Comparison of ENCODE assay signal across 8 cellular contexts in the genomic region with DNA sequence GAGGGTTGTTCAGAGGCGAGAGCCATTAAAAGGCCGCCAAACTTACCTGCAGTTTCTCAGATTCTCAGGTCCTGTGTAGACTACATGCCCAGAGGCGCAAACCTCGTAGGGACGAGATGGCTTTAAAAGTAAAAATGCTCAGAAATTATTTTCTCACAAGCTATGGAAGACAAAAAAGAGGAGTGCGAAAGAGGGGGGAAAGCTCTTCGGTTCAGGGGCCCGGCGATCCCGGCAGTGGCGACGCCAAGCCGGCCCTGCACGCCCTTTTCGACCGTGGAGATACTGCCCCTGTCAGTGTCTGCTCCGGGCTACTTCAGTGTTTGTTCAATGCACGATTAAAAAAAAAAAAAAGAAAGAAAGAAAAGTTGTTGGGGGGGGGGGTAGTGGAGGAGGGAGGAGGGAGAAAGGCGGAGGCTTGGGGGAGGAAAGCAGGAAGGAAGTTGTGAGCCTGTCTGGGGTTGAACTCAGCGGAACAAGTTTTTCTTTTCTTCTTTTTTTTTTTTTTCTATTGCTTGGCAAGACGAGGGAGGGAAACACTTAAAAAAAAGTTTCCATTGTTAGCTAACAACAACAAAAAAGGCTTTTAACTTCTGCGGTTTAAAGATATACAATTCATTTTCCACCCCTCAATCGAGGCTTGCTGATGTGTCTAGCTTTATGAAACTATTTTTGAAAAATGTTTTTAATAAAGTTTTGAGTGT. TPM values are rescaled to one million over a fixed set of nuclear protein-coding genes. Genes with fewer than 3 reads are reported as not detected.
A peak's percentile ranks its signal among the peaks of the same experiment; 100 is the strongest.
DNase-seq lines count a peak whose midpoint lies in the region; ATAC-seq and TF ChIP-seq lines count a peak whose summit lies in the region.

A gene (minus strand): TSS at position 288 of the 701 bp plus-strand sequence. CDS start 1,824 bp downstream, outside the sequence.

- H3K4me1 Mint-ChIP-seq in HFFc6 (ENCODE audit: low read depth), result peaks cover 13% of the 10 kb centered on the region
- H3K4me1 Mint-ChIP-seq in activated naive CD8-positive, alpha-beta T cell treated with anti-CD3 and anti-CD28 coated beads, Interleukin-2, amount 50 U/mL, for 24 hours, result peaks cover 43% of the 10 kb centered on the region

- peaks cover 36% of the 10 kb centered on the region for H3K36me3 ChIP-seq in SJSA1
- no peaks in the 10 kb centered on the region for H3K36me3 ChIP-seq in parathyroid adenoma (ENCODE audit: control insufficient read depth, insufficient read depth, low read length)

- no peaks in the 10 kb centered on the region; the same call in 1 of the 2 replicates for H3K36me3 Mint-ChIP-seq in HFFc6 (ENCODE audit: low read depth)
- H3K36me3 Mint-ChIP-seq in activated naive CD8-positive, alpha-beta T cell treated with anti-CD3 and anti-CD28 coated beads, Interleukin-2, amount 50 U/mL, for 24 hours (ENCODE audit: low read depth), result peaks cover 13% of the 10 kb centered on the region

- H3K9me3 ChIP-seq in SJSA1 (replicated peaks) (no peaks in the 10 kb centered on the region), parathyroid adenoma (ENCODE audit: control insufficient read depth, low read length) (no peaks in the 10 kb centered on the region)

- H3K79me2 ChIP-seq in parathyroid adenoma, result no peaks in the 10 kb centered on the region

- H3K27me3 ChIP-seq in SJSA1 (replicated peaks) (no peaks in the 10 kb centered on the region), parathyroid adenoma (ENCODE audit: control insufficient read depth, insufficient read depth, low read length) (no peaks in the 10 kb centered on the region)

- H3K4me3 Mint-ChIP-seq in HFFc6, result peak within 1 kb of the TSS; percentile 91
- peak within 1 kb of the TSS; percentile 98 for H3K4me3 Mint-ChIP-seq in activated naive CD8-positive, alpha-beta T cell treated with anti-CD3 and anti-CD28 coated beads, Interleukin-2, amount 50 U/mL, for 24 hours

- peak within 1 kb of the TSS; percentile 31; the same call in 1 of the 2 replicates for H3K27ac Mint-ChIP-seq in HFFc6
- peak within 1 kb of the TSS; percentile 96 for H3K27ac Mint-ChIP-seq in activated naive CD8-positive, alpha-beta T cell treated with anti-CD3 and anti-CD28 coated beads, Interleukin-2, amount 50 U/mL, for 24 hours

- H3K27ac ChIP-seq in SJSA1, result no peak within 1 kb of the TSS
- peak within 1 kb of the TSS; percentile 74 for H3K27ac ChIP-seq in parathyroid adenoma

- peaks cover 5% of the 10 kb centered on the region for H3K27me3 Mint-ChIP-seq in HFFc6 (ENCODE audit: insufficient read depth)
- H3K27me3 Mint-ChIP-seq in activated naive CD8-positive, alpha-beta T cell treated with anti-CD3 and anti-CD28 coated beads, Interleukin-2, amount 50 U/mL, for 24 hours, result no peaks in the 10 kb centered on the region

- H3K4me2 ChIP-seq in parathyroid adenoma (ENCODE audit: low read length), result peak within 1 kb of the TSS; percentile 91

- H3K4me1 ChIP-seq in SJSA1 (replicated peaks), result peaks cover 15% of the 10 kb centered on the region
- H3K4me1 ChIP-seq in parathyroid adenoma, result no peaks in the 10 kb centered on the region

- H2AFZ ChIP-seq in parathyroid adenoma, result peak within 1 kb of the TSS; percentile 86

- peak within 1 kb of the TSS; percentile 55 for H3K4me3 ChIP-seq in SJSA1
- peak within 1 kb of the TSS; percentile 72 for H3K4me3 ChIP-seq in parathyroid adenoma (ENCODE audit: low read depth, low read length)

- H3K9me3 Mint-ChIP-seq in HFFc6, result peaks cover 7% of the 10 kb centered on the region
- H3K9me3 Mint-ChIP-seq in activated naive CD8-positive, alpha-beta T cell treated with anti-CD3 and anti-CD28 coated beads, Interleukin-2, amount 50 U/mL, for 24 hours, result peaks cover 3% of the 10 kb centered on the region

- peak; percentile 29 for ATAC-seq in activated naive CD8-positive, alpha-beta T cell treated with anti-CD3 and anti-CD28 coated beads, Interleukin-2, amount 50 U/mL, for 24 hours
- ATAC-seq in Right ventricle myocardium superior (ENCODE audit: poor library complexity) (peak; percentile 58), GM19467 (IDR thresholded peaks at IDR 0.05; ENCODE audit: unreplicated experiment) (no peak), HG02763 (IDR thresholded peaks at IDR 0.05; ENCODE audit: unreplicated experiment) (no peak)

- DNase-seq in CMK (ENCODE audit: low read depth) (peak; percentile 59), HFFc6 (no peak), SJSA1 (ENCODE audit: low read depth in 1 of 2, low spot score in 2 of 2) (peak; percentile 66 to 69), Right ventricle myocardium superior (peak; percentile 54)
- peak; percentile 52 for DNase-seq in activated naive CD8-positive, alpha-beta T cell treated with anti-CD3 and anti-CD28 coated beads, Interleukin-2, amount 50 U/mL, for 24 hours

- no peak for TF ChIP-seq CTCF in HFFc6 (IDR thresholded peaks at IDR 0.05)
- no peak for TF ChIP-seq CTCF in parathyroid adenoma (IDR thresholded peaks at IDR 0.05)

- H3K9ac ChIP-seq in parathyroid adenoma, result peak within 1 kb of the TSS; percentile 28

- intact Hi-C loops in Right ventricle myocardium superior (cut with DNase I), result loop anchor here (5.0 kb wide), 1 partner anchor 83 kb away; no protein-coding TSS in a partner anchor

RNA-seq across cellular contexts. Expression of the gene that starts here (rescaled TPM):
- total RNA-seq in HFFc6 (2021; fragmentation: NEBNext Ultra II Directional; extraction: Animal tissue kit (Norgen Biotek cat#: 25700)), result 1 to 10 TPM; 1.7 to 3.0 (median 2.2) TPM
- total RNA-seq in SJSA1 (2014; rRNA removed; shearing (Covaris generic)), result 4.0 and 6.4 TPM in 2 replicates
- total RNA-seq in Right ventricle myocardium superior, result 21.2 TPM

Comparison
In these comparisons a context has a peak if more than half of its experiments do, and no peak if none do; other contexts are left out.
1. ATAC-seq: peak in activated naive CD8-positive, alpha-beta T cell treated with anti-CD3 and anti-CD28 coated beads, Interleukin-2, amount 50 U/mL, for 24 hours (single experiment) and Right ventricle myocardium superior (single experiment); none in GM19467 (single experiment) and HG02763 (single experiment).